Comparison of ENCODE assay signal across 8 cellular contexts in the genomic region with DNA sequence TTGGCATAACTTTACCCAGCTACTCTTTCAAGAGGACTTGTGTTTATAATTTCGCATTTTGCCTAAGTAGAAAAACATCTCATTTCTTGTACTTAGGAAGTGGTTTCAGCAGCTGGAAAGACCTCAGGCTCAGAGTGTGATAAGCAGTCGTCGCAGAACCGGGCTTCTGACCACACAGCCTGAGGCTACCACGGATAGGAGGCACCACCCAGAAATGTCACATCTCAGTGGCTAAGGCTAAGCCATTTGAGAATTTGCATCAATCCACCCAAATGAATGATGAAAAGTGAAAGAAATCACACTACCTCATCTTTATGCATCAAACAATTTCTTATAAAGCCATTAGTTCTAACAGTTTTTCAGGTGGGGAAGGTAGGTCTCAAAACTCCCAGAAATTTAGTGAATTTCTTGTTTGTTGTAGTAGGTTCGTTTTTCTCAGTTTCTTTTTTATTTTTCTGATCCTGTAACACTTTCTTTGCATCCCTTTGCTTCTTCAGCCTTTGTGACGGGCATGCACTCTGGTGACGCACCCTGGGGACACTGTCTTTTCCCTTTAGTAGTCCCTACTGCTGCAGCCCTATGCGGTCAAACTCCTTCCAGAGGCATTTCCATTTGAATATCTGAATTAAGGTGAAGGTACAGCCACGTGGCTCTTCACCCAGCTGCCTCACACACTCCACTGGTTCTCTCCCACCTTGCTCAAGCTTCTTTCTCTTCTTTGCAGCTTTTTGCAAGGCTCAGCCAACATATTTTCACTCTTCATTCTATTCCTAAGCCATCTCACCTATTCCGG.
A peak's percentile ranks its signal among the peaks of the same experiment; 100 is the strongest.
DNase-seq lines count a peak whose midpoint lies in the region; ATAC-seq and TF ChIP-seq lines count a peak whose summit lies in the region.

No MANE protein-coding gene starts in this region.

- WGBS in mesenchymal stem cell = 65% methylated on average over 10 of the region's 11 CpGs

- H4K8ac ChIP-seq in mesenchymal stem cell (ENCODE audit: low read length) = no peak overlapping the region

- no peaks in the 10 kb centered on the region for H3K4me1 ChIP-seq in mesenchymal stem cell (ENCODE audit: control insufficient read depth, insufficient read depth, low read depth, low read length)
- no peaks in the 10 kb centered on the region for H3K4me1 ChIP-seq in foreskin keratinocyte

- no peak overlapping the region for H3K18ac ChIP-seq in mesenchymal stem cell (ENCODE audit: low read depth in 1 of 2, low read length in 2 of 2)

- no peak overlapping the region for H3K4me3 ChIP-seq in mesenchymal stem cell (ENCODE audit: insufficient read depth in 1 of 2, low read depth in 1 of 2, low read length in 2 of 2)

- no peak overlapping the region for H4K91ac ChIP-seq in mesenchymal stem cell (ENCODE audit: low read length)

- no peak for TF ChIP-seq CTCF in foreskin keratinocyte (conservative IDR thresholded peaks at IDR 0.05)

- ATAC-seq in GM19395 (IDR thresholded peaks at IDR 0.05; ENCODE audit: unreplicated experiment) = peak; percentile 82
- peak; percentile 81 for ATAC-seq in HG03354 (IDR thresholded peaks at IDR 0.05; ENCODE audit: poor library complexity, severe bottlenecking, unreplicated experiment)
- no peak for ATAC-seq in foreskin keratinocyte

- no peak overlapping the region for H3K4me2 ChIP-seq in mesenchymal stem cell (ENCODE audit: low read length, poor library complexity, severe bottlenecking)

- H2BK15ac ChIP-seq in mesenchymal stem cell (ENCODE audit: low read depth, poor library complexity, severe bottlenecking) = no peak overlapping the region

- peak; percentile 50 for DNase-seq in ELF-1 (ENCODE audit: low read depth, low spot score)
- DNase-seq in T-helper 9 cell = peak; percentile 21
- peak; percentile 42 for DNase-seq in mesenchymal stem cell
- no peak for DNase-seq in foreskin keratinocyte
- DNase-seq in stimulated activated CD4-positive, alpha-beta T cell treated with anti-CD3 and anti-CD28 coated beads, Interleukin-2, amount 100 ng/mL, for 48 hours = no peak
- DNase-seq in stimulated activated CD4-positive, alpha-beta T cell treated with anti-CD3 and anti-CD28 coated beads, Interleukin-4, amount 100 ng/mL, for 1 hour = no peak

- H2BK5ac ChIP-seq in mesenchymal stem cell (ENCODE audit: low read depth, low read length, poor library complexity, severe bottlenecking) = no peak overlapping the region

- H2BK120ac ChIP-seq in mesenchymal stem cell (ENCODE audit: low read depth, low read length) = no peak overlapping the region

- H3K27me3 ChIP-seq in mesenchymal stem cell (ENCODE audit: control insufficient read depth in 1 of 2, insufficient read depth in 1 of 2, low read length in 2 of 2) (peaks cover 4 to 15% of the 10 kb centered on the region in 2 experiments), foreskin keratinocyte (peaks cover 27% of the 10 kb centered on the region)

- H2BK12ac ChIP-seq in mesenchymal stem cell (ENCODE audit: low read length in 2 of 2) = no peak overlapping the region

- no peak overlapping the region for H2AK5ac ChIP-seq in mesenchymal stem cell (ENCODE audit: low read length, severe bottlenecking)

- H3K9ac ChIP-seq in mesenchymal stem cell (ENCODE audit: low read length) = no peak overlapping the region

- no peak overlapping the region for H3K27ac ChIP-seq in mesenchymal stem cell (ENCODE audit: low read length, poor library complexity, severe bottlenecking)
- H3K27ac ChIP-seq in foreskin keratinocyte = no peak overlapping the region

- no peaks in the 10 kb centered on the region for H3K36me3 ChIP-seq in mesenchymal stem cell (ENCODE audit: control insufficient read depth in 1 of 2, insufficient read depth in 2 of 2, low read depth in 1 of 2, low read length in 2 of 2)

- no peak overlapping the region for H3K4ac ChIP-seq in mesenchymal stem cell (ENCODE audit: low read depth in 1 of 2, low read length in 2 of 2)

- H3K23ac ChIP-seq in mesenchymal stem cell (ENCODE audit: low read length in 2 of 2) = no peak overlapping the region

- no peak overlapping the region for H3K14ac ChIP-seq in mesenchymal stem cell (ENCODE audit: low read length in 2 of 2)

- no peaks in the 10 kb centered on the region for H3K9me3 ChIP-seq in mesenchymal stem cell (ENCODE audit: control insufficient read depth, low read length)

- no peaks in the 10 kb centered on the region for H3K79me1 ChIP-seq in mesenchymal stem cell (replicated peaks; ENCODE audit: low read length, poor library complexity, severe bottlenecking)

- no peak overlapping the region for H2AFZ ChIP-seq in mesenchymal stem cell (ENCODE audit: low read depth, low read length)

Comparison
In these comparisons a context has a peak if more than half of its experiments do, and no peak if none do; other contexts are left out.
1. DNase-seq: peak in ELF-1 (single experiment), T-helper 9 cell (single experiment) and mesenchymal stem cell (single experiment); none in foreskin keratinocyte (0 of 2), stimulated activated CD4-positive, alpha-beta T cell treated with anti-CD3 and anti-CD28 coated beads, Interleukin-2, amount 100 ng/mL, for 48 hours (0 of 2) and stimulated activated CD4-positive, alpha-beta T cell treated with anti-CD3 and anti-CD28 coated beads, Interleukin-4, amount 100 ng/mL, for 1 hour (single experiment).